26 cellular contexts compared by ENCODE assay signal in genomic region chr5:135016926-135017325, GRCh38. TPM values are rescaled to one million over a fixed set of nuclear protein-coding genes. Genes with fewer than 3 reads are reported as not detected.
DNase-seq lines count a peak whose midpoint lies in the region; ATAC-seq and TF ChIP-seq lines count a peak whose summit lies in the region.
"Had no signal": no experiment of that assay in that cellular context is flagged by ENCODE, and none has a peak within 500 bp of the region (broad histone marks: within the 10 kb centered on the region; RNA-seq: fewer than 3 reads in every experiment).

No MANE protein-coding gene starts in this region.

- no peaks in the 10 kb centered on the region for H3K9me3 Mint-ChIP-seq in activated T-cell treated with anti-CD3 and anti-CD28 coated beads, Interleukin-2, amount 50 U/mL, for 4 hours
- no peaks in the 10 kb centered on the region for H3K9me3 Mint-ChIP-seq in activated T-cell treated with anti-CD3 and anti-CD28 coated beads, Interleukin-2, amount 50 U/mL, for 72 hours
- H3K9me3 Mint-ChIP-seq in glutamatergic neuron (ENCODE audit: unreplicated experiment): no peaks in the 10 kb centered on the region
- H3K9me3 Mint-ChIP-seq: HFFc6; T-helper 1 cell treated with Interleukin-12 subunit alpha and Interleukin-12 subunit beta and Interleukin-4 antibody, amounts not matched to agents 30 μg/mL and 1 μg/mL, for 36 hours had no signal

- DNase-seq in activated T-cell treated with anti-CD3 and anti-CD28 coated beads, Interleukin-2, amount 50 U/mL, for 4 hours: peak; percentile 2
- DNase-seq in activated T-cell treated with anti-CD3 and anti-CD28 coated beads, Interleukin-2, amount 50 U/mL, for 72 hours: no peak
- peak; percentile 6 for DNase-seq in WERI-Rb-1
- DNase-seq in glutamatergic neuron: peak; percentile 19
- DNase-seq in sigmoid colon: peak; percentile 54
- no peak for DNase-seq in hippocampal formation (lab: John Stamatoyannopoulos, UW)
- no peak for DNase-seq in NCI-H748 (lab: John Stamatoyannopoulos, UW; ENCODE audit: unreplicated experiment)
- DNase-seq: activated CD4-positive, alpha-beta T cell treated with anti-CD3 and anti-CD28 coated beads, Interleukin-2, amount 50 U/mL, for 4 hours; activated naive CD4-positive, alpha-beta T cell treated with Interleukin-2 at 50 U/mL for 16 hours; amygdala; BE2C; DND-41; gastrocnemius medialis; HFFc6; NCI-H1417; NCI-H2107; NCI-H510A treated with DMSO at 0.1 percent for 48 hours; nucleus accumbens; retina; stimulated activated CD4-positive, alpha-beta T cell treated with anti-CD3 and anti-CD28 coated beads, Interleukin-15, amount 100 ng/mL, for 24 hours had no signal

- no peak for TF ChIP-seq CTCF in WERI-Rb-1 (IDR thresholded peaks at IDR 0.05; ENCODE audit: low read depth, low read length)
- TF ChIP-seq CTCF in glutamatergic neuron (IDR thresholded peaks at IDR 0.05; ENCODE audit: partially characterized antibody, unreplicated experiment): no peak
- no peak for TF ChIP-seq CTCF in sigmoid colon (IDR thresholded peaks at IDR 0.05)

- WGBS in sigmoid colon, 2 donors: 69 to 76% methylated on average over 10 of the region's 10 CpGs

- no peak overlapping the region for H3K27ac Mint-ChIP-seq in activated T-cell treated with anti-CD3 and anti-CD28 coated beads, Interleukin-2, amount 50 U/mL, for 72 hours
- no peak overlapping the region for H3K27ac Mint-ChIP-seq in glutamatergic neuron (ENCODE audit: unreplicated experiment)
- H3K27ac Mint-ChIP-seq: HFFc6; T-helper 1 cell treated with Interleukin-12 subunit alpha and Interleukin-12 subunit beta and Interleukin-4 antibody, amounts not matched to agents 30 μg/mL and 1 μg/mL, for 36 hours had no signal

- no peak overlapping the region for H3K4me3 Mint-ChIP-seq in activated T-cell treated with anti-CD3 and anti-CD28 coated beads, Interleukin-2, amount 50 U/mL, for 4 hours
- H3K4me3 Mint-ChIP-seq in activated T-cell treated with anti-CD3 and anti-CD28 coated beads, Interleukin-2, amount 50 U/mL, for 72 hours: no peak overlapping the region
- no peak overlapping the region for H3K4me3 Mint-ChIP-seq in glutamatergic neuron (ENCODE audit: unreplicated experiment)
- H3K4me3 Mint-ChIP-seq: HFFc6; T-helper 1 cell treated with Interleukin-12 subunit alpha and Interleukin-12 subunit beta and Interleukin-4 antibody, amounts not matched to agents 30 μg/mL and 1 μg/mL, for 36 hours had no signal

- H3K36me3 Mint-ChIP-seq in activated T-cell treated with anti-CD3 and anti-CD28 coated beads, Interleukin-2, amount 50 U/mL, for 4 hours (ENCODE audit: insufficient read depth): no peaks in the 10 kb centered on the region
- H3K36me3 Mint-ChIP-seq in activated T-cell treated with anti-CD3 and anti-CD28 coated beads, Interleukin-2, amount 50 U/mL, for 72 hours (ENCODE audit: insufficient read depth in 2 of 2): no peaks in the 10 kb centered on the region
- no peaks in the 10 kb centered on the region for H3K36me3 Mint-ChIP-seq in glutamatergic neuron (ENCODE audit: unreplicated experiment)

- H3K4me1 ChIP-seq in sigmoid colon: peaks cover 0 to 31% (median 24%) of the 10 kb centered on the region in 4 donors
- H3K4me1 ChIP-seq: A549, BE2C, Caco-2, gastrocnemius medialis had no signal

- no peak overlapping the region for H3K27ac ChIP-seq in WERI-Rb-1
- H3K27ac ChIP-seq in sigmoid colon: no peak overlapping the region
- H3K27ac ChIP-seq: A549, epithelial cell of prostate, gastrocnemius medialis had no signal

- peaks cover 1% of the 10 kb centered on the region for H3K27me3 Mint-ChIP-seq in activated T-cell treated with anti-CD3 and anti-CD28 coated beads, Interleukin-2, amount 50 U/mL, for 4 hours (ENCODE audit: low read depth)
- no peaks in the 10 kb centered on the region for H3K27me3 Mint-ChIP-seq in activated T-cell treated with anti-CD3 and anti-CD28 coated beads, Interleukin-2, amount 50 U/mL, for 72 hours (ENCODE audit: low read depth)
- peaks cover 1% of the 10 kb centered on the region for H3K27me3 Mint-ChIP-seq in glutamatergic neuron (ENCODE audit: unreplicated experiment)

- intact Hi-C loops in sigmoid colon (cut with DNase I): no loop called here

- H3K4me3 ChIP-seq in WERI-Rb-1 (ENCODE audit: low read depth, low read length) (no peak overlapping the region), sigmoid colon (no peak overlapping the region)
- H3K4me3 ChIP-seq: A549, gastrocnemius medialis, lung had no signal

- H3K9me3 ChIP-seq in WERI-Rb-1 (ENCODE audit: severe bottlenecking) (no peaks in the 10 kb centered on the region), sigmoid colon (no peaks in the 10 kb centered on the region)
- H3K9me3 ChIP-seq: A549, BE2C, Caco-2, gastrocnemius medialis had no signal

- no peaks in the 10 kb centered on the region for H3K27me3 ChIP-seq in WERI-Rb-1 (ENCODE audit: insufficient read depth, low read depth, severe bottlenecking)
- no peaks in the 10 kb centered on the region for H3K27me3 ChIP-seq in sigmoid colon
- H3K27me3 ChIP-seq: BE2C, gastrocnemius medialis had no signal

- no peaks in the 10 kb centered on the region for H3K4me1 Mint-ChIP-seq in activated T-cell treated with anti-CD3 and anti-CD28 coated beads, Interleukin-2, amount 50 U/mL, for 4 hours (ENCODE audit: low read depth)
- H3K4me1 Mint-ChIP-seq in activated T-cell treated with anti-CD3 and anti-CD28 coated beads, Interleukin-2, amount 50 U/mL, for 72 hours (ENCODE audit: low read depth): no peaks in the 10 kb centered on the region
- H3K4me1 Mint-ChIP-seq in glutamatergic neuron (ENCODE audit: low read depth, unreplicated experiment): peaks cover 6% of the 10 kb centered on the region

- no peak for TF ChIP-seq POLR2A in sigmoid colon (IDR thresholded peaks at IDR 0.05)

- TF ChIP-seq EP300 in sigmoid colon (IDR thresholded peaks at IDR 0.05): no peak

- no peaks in the 10 kb centered on the region for H3K36me3 ChIP-seq in WERI-Rb-1
- H3K36me3 ChIP-seq in sigmoid colon: no peaks in the 10 kb centered on the region
- H3K36me3 ChIP-seq: BE2C, gastrocnemius medialis had no signal

- ATAC-seq in activated T-cell treated with anti-CD3 and anti-CD28 coated beads, Interleukin-2, amount 50 U/mL, for 4 hours: no peak
- no peak for ATAC-seq in activated T-cell treated with anti-CD3 and anti-CD28 coated beads, Interleukin-2, amount 50 U/mL, for 72 hours (replicated peaks in 1 of 2)
- ATAC-seq in HG02588 (IDR thresholded peaks at IDR 0.05; ENCODE audit: unreplicated experiment): no peak
- ATAC-seq: A549, gastrocnemius medialis had no signal

RNA-seq across cellular contexts. Expression of gene PITX1, which starts 17.1 kb away (rescaled TPM):
- total RNA-seq in activated T-cell treated with anti-CD3 and anti-CD28 coated beads, Interleukin-2, amount 50 U/mL, for 4 hours: under 1 TPM in 2 of 3 donors, not detected in 1; 0.37 to 0.43 TPM
- under 1 TPM; 0.50 to 0.76 TPM for total RNA-seq in activated T-cell treated with anti-CD3 and anti-CD28 coated beads, Interleukin-2, amount 50 U/mL, for 72 hours
- total RNA-seq in glutamatergic neuron (ENCODE audit: unreplicated experiment): 0.76 TPM
- 1 to 10 TPM; 1.6 to 5.8 (median 3.5) TPM for total RNA-seq in sigmoid colon
- polyA plus RNA-seq in sigmoid colon: 1 to 10 TPM; 6.0 to 7.2 (median 6.3) TPM

RNA-seq across cellular contexts. Expression of gene CATSPER3, which starts 49.2 kb away (rescaled TPM):
- under 1 TPM; 0.16 to 0.63 (median 0.38) TPM for total RNA-seq in activated T-cell treated with anti-CD3 and anti-CD28 coated beads, Interleukin-2, amount 50 U/mL, for 4 hours
- total RNA-seq in activated T-cell treated with anti-CD3 and anti-CD28 coated beads, Interleukin-2, amount 50 U/mL, for 72 hours: 1 to 10 TPM in 1 of 2 donors, under 1 TPM in 1; 0.79 to 1.1 TPM
- total RNA-seq in glutamatergic neuron (ENCODE audit: unreplicated experiment) (0.54 TPM), sigmoid colon (1 to 10 TPM in 1 of 4 donors, not detected in 3; 1.4 TPM)
- 1 to 10 TPM in 1 of 3 donors, under 1 TPM in 1, not detected in 1; 0.57 to 1.2 TPM for polyA plus RNA-seq in sigmoid colon

Comparison
In these comparisons a context has a peak if more than half of its experiments do, and no peak if none do; other contexts are left out.
1. DNase-seq: peak in activated T-cell treated with anti-CD3 and anti-CD28 coated beads, Interleukin-2, amount 50 U/mL, for 4 hours (single experiment), WERI-Rb-1 (single experiment), glutamatergic neuron (single experiment) and sigmoid colon (single experiment); none in activated T-cell treated with anti-CD3 and anti-CD28 coated beads, Interleukin-2, amount 50 U/mL, for 72 hours (0 of 2), hippocampal formation (0 of 2) and NCI-H748 (single experiment).